In the genomic region with DNA sequence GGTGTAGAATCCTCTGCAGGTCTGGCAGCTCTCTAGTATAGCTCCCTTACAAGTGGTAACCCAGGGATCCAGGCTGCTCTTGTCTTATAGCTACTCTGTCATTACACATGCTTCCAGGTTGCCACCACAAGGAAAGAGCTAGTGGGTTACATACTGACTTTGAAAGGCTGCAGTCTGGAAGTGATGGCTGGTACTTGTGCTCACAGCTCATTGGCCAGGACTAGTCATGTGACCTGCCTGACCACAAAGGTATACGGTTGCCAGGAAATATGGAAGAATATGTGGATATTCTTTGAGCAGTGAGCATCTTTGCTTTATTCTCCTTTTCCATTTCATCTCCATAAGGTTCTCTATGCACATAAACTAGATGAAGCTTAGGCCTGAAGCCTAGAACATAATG, we compare ENCODE assay signal across 10 cellular contexts. TPM values are rescaled to one million over a fixed set of nuclear protein-coding genes. Genes with fewer than 3 reads are reported as not detected.
DNase-seq lines count a peak whose midpoint lies in the region; ATAC-seq and TF ChIP-seq lines count a peak whose summit lies in the region.
"Had no signal": no experiment of that assay in that cellular context is flagged by ENCODE, and none has a peak within 500 bp of the region (broad histone marks: within the 10 kb centered on the region; RNA-seq: fewer than 3 reads in every experiment).

No MANE protein-coding gene starts in this region.

- CTCF ChIA-PET in activated B cell treated with CpG ODN at 0.5 μM for 24 hours (lab: Charles Lee): interaction anchor here (0.9 kb wide), 1 partner anchor 67 kb away, joined by 3 read pairs; no protein-coding TSS in a partner anchor

- H3K27ac Mint-ChIP-seq in activated B cell treated with CpG ODN at 0.5 μM for 24 hours: peak overlapping the region; percentile 92
- peak overlapping the region; percentile 54 for H3K27ac Mint-ChIP-seq in mesothelial cell of epicardium

- H3K27ac ChIP-seq in BLaER1: no peak overlapping the region

- no peak for ATAC-seq in activated B cell treated with CpG ODN at 0.5 μM for 24 hours (ENCODE audit: low read depth)
- no peak for ATAC-seq in activated CD4-positive, CD25-positive, alpha-beta regulatory T cell treated with anti-CD3 and anti-CD28 coated beads, Interleukin-2, amount 50 U/mL, for 24 hours
- ATAC-seq in HG03025 (IDR thresholded peaks at IDR 0.05; ENCODE audit: low FRiP score, unreplicated experiment): no peak

- H3K4me3 ChIP-seq in BLaER1: no peak overlapping the region
- peak overlapping the region; percentile 19; the same call in 1 of the 2 replicates for H3K4me3 ChIP-seq in GM06990 (replicated peaks; ENCODE audit: low read depth, low read length)

- TF ChIP-seq CTCF in GM06990 (IDR thresholded peaks at IDR 0.05; ENCODE audit: insufficient read depth, low read length, poor library complexity, severe bottlenecking) (no peak), activated B cell treated with CpG ODN at 0.5 μM for 24 hours (IDR thresholded peaks at IDR 0.05) (no peak), mesothelial cell of epicardium (IDR thresholded peaks at IDR 0.05; ENCODE audit: unreplicated experiment) (no peak)

- peaks cover 10% of the 10 kb centered on the region for H3K36me3 Mint-ChIP-seq in activated B cell treated with CpG ODN at 0.5 μM for 24 hours (ENCODE audit: low read depth)
- H3K36me3 Mint-ChIP-seq in mesothelial cell of epicardium: peaks cover 3% of the 10 kb centered on the region

- intact Hi-C loops in activated B cell treated with CpG ODN at 0.5 μM for 24 hours (cut with micrococcal nuclease): loop anchor here (1.0 to 2.0 kb wide), 7 partner anchors 8 to 81 kb away; a partner anchor contains a TSS

- H3K27me3 Mint-ChIP-seq in activated B cell treated with CpG ODN at 0.5 μM for 24 hours (no peaks in the 10 kb centered on the region), mesothelial cell of epicardium (ENCODE audit: low read depth) (no peaks in the 10 kb centered on the region)

- H4K20me1 ChIP-seq in BLaER1: peaks cover 100% of the 10 kb centered on the region

- POLR2A ChIA-PET in activated B cell treated with CpG ODN at 0.5 μM for 24 hours (lab: Charles Lee): interaction anchor here (0.8 to 4.1 kb wide), 4 partner anchors 12 to 101 kb away, joined by 5 to 27 read pairs (median 16); a partner anchor contains a TSS

- H3K4me1 Mint-ChIP-seq in activated B cell treated with CpG ODN at 0.5 μM for 24 hours (peaks cover 86% of the 10 kb centered on the region), mesothelial cell of epicardium (peaks cover 72% of the 10 kb centered on the region)

- peaks cover 92% of the 10 kb centered on the region for H3K4me1 ChIP-seq in BLaER1

- no peak for DNase-seq in GM06990 (ENCODE audit: extremely low read depth, insufficient read length)
- no peak for DNase-seq in activated B cell treated with CpG ODN at 0.5 μM for 24 hours
- no peak for DNase-seq in mesothelial cell of epicardium (ENCODE audit: low spot score in 2 of 2, unreplicated experiment in 2 of 2)
- no peak for DNase-seq in D341Med (ENCODE audit: low spot score)
- no peak for DNase-seq in cerebellar cortex (ENCODE audit: low spot score)
- DNase-seq: NCI-H1694 treated with DMSO at 0.1 percent for 48 hours, SW 1271 had no signal

- H3K4me2 ChIP-seq in BLaER1: peak overlapping the region; percentile 64

- peaks cover 10% of the 10 kb centered on the region; the same call in 1 of the 2 replicates for H3K36me3 ChIP-seq in BLaER1
- H3K36me3 ChIP-seq in GM06990 (ENCODE audit: control insufficient read depth, insufficient read depth, low read length): no peaks in the 10 kb centered on the region

- H3K9me3 Mint-ChIP-seq in activated B cell treated with CpG ODN at 0.5 μM for 24 hours (no peaks in the 10 kb centered on the region), mesothelial cell of epicardium (no peaks in the 10 kb centered on the region)

- H3K27me3 ChIP-seq in BLaER1 (no peaks in the 10 kb centered on the region), GM06990 (replicated peaks; ENCODE audit: control insufficient read depth, insufficient read depth, low read length) (no peaks in the 10 kb centered on the region)

- H3K9ac ChIP-seq in BLaER1: no peak overlapping the region

- H3K9me3 ChIP-seq in BLaER1: no peaks in the 10 kb centered on the region

- no peak overlapping the region for H3K4me3 Mint-ChIP-seq in activated B cell treated with CpG ODN at 0.5 μM for 24 hours
- no peak overlapping the region for H3K4me3 Mint-ChIP-seq in mesothelial cell of epicardium

RNA-seq across cellular contexts. Expression of a gene that starts 46.0 kb away (rescaled TPM):
- total RNA-seq in activated B cell treated with CpG ODN at 0.5 μM for 24 hours (62.2 and 67.7 TPM in 2 replicates), mesothelial cell of epicardium (55.4 to 63.0 TPM (median 57.5 TPM) in 3 replicates)
